Comparison of ENCODE assay signal across 17 cellular contexts in genomic region chr7:35333265-35333664, GRCh38.
DNase-seq lines count a peak whose midpoint lies in the region; ATAC-seq and TF ChIP-seq lines count a peak whose summit lies in the region.
"Had no signal": no experiment of that assay in that cellular context is flagged by ENCODE, and none has a peak within 500 bp of the region (broad histone marks: within the 10 kb centered on the region; RNA-seq: fewer than 3 reads in every experiment).

No MANE protein-coding gene starts in this region.

- no peak overlapping the region for H3K4ac ChIP-seq in mesendoderm (ENCODE audit: low read depth, low read length)

- H3K27me3 ChIP-seq in right atrium auricular region = no peaks in the 10 kb centered on the region
- H3K27me3 ChIP-seq in heart left ventricle = no peaks in the 10 kb centered on the region
- H3K27me3 ChIP-seq in mesendoderm (ENCODE audit: insufficient read depth, low read length, poor library complexity) = no peaks in the 10 kb centered on the region
- H3K27me3 ChIP-seq: BLaER1 treated with 17β-estradiol and CSF1 and Interleukin-3, amounts not matched to agents 10 nM and 100 nM had no signal

- no peak overlapping the region for H4K8ac ChIP-seq in mesendoderm (ENCODE audit: low read depth, low read length)

- no peak overlapping the region for H4K5ac ChIP-seq in mesendoderm (ENCODE audit: low read length)

- H3K79me2 ChIP-seq in mesendoderm (ENCODE audit: control insufficient read depth, insufficient read depth, low read length) = no peaks in the 10 kb centered on the region

- peak overlapping the region; percentile 53 for H3K18ac ChIP-seq in mesendoderm (ENCODE audit: low read length)

- ATAC-seq in Right ventricle myocardium superior (ENCODE audit: poor library complexity) (peak; percentile 72), heart left ventricle (peak; percentile 37 to 94 (median 74)), GM19463 (IDR thresholded peaks at IDR 0.05; ENCODE audit: unreplicated experiment) (no peak)
- ATAC-seq: CD8-positive, alpha-beta T cell; GM12878; HepG2 had no signal

- DNase-seq in Right ventricle myocardium superior (no peak), right atrium auricular region (ENCODE audit: low spot score) (no peak), heart left ventricle (peak in 1 of 5 donors; percentile 42), mesendoderm (no peak), pons (ENCODE audit: low spot score) (no peak), DMS153 (lab: John Stamatoyannopoulos, UW) (no peak)
- DNase-seq: Calu3; CD8-positive, alpha-beta T cell; DMS53; DND-41; EL; GM23248 had no signal

- intact Hi-C loops in Right ventricle myocardium superior (cut with DNase I) (no loop called here), heart left ventricle (cut with DNase I) (no loop called here)

- TF ChIP-seq CTCF in right atrium auricular region (IDR thresholded peaks at IDR 0.05) = no peak
- TF ChIP-seq CTCF in heart left ventricle (IDR thresholded peaks at IDR 0.05) = no peak

- peak overlapping the region in 1 of 2 donors; percentile 55 for H3K27ac ChIP-seq in right atrium auricular region
- peak overlapping the region in 3 of 12 donors; percentile 13 to 42 (median 34) for H3K27ac ChIP-seq in heart left ventricle
- H3K27ac ChIP-seq in mesendoderm (ENCODE audit: low read depth, low read length) = no peak overlapping the region
- H3K27ac ChIP-seq: BLaER1 treated with 17β-estradiol and CSF1 and Interleukin-3, amounts not matched to agents 10 nM and 100 nM; GM23248 had no signal

- no peak overlapping the region for H3K56ac ChIP-seq in mesendoderm (ENCODE audit: low read length)

- H3K36me3 ChIP-seq in right atrium auricular region = no peaks in the 10 kb centered on the region
- H3K36me3 ChIP-seq in heart left ventricle = no peaks in the 10 kb centered on the region
- H3K36me3 ChIP-seq in mesendoderm (ENCODE audit: control insufficient read depth, insufficient read depth, low read length) = no peaks in the 10 kb centered on the region
- H3K36me3 ChIP-seq: BLaER1 treated with 17β-estradiol and CSF1 and Interleukin-3, amounts not matched to agents 10 nM and 100 nM; HAP-1 had no signal

- H3K4me3 ChIP-seq in right atrium auricular region (no peak overlapping the region), heart left ventricle (no peak overlapping the region), mesendoderm (ENCODE audit: low read length) (no peak overlapping the region)
- H3K4me3 ChIP-seq: BLaER1 treated with 17β-estradiol and CSF1 and Interleukin-3, amounts not matched to agents 10 nM and 100 nM; GM12878; GM23248; HAP-1 had no signal

- H3K4me2 ChIP-seq in mesendoderm (ENCODE audit: low read length) = no peak overlapping the region
- H3K4me2 ChIP-seq: BLaER1 treated with 17β-estradiol and CSF1 and Interleukin-3, amounts not matched to agents 10 nM and 100 nM had no signal

- 38 to 42% (median 41%) methylated on average over 3 of the region's 3 CpGs for WGBS in heart left ventricle, 4 donors
- WGBS in mesendoderm (ENCODE audit: extremely low coverage, insufficient coverage, low lambda C conversion rate) = no CpG with 5 or more reads among the region's 3 CpGs

- H2BK5ac ChIP-seq in mesendoderm (ENCODE audit: low read length) = peak overlapping the region; percentile 28

- H2BK15ac ChIP-seq in mesendoderm (replicated peaks; ENCODE audit: low read depth) = no peak overlapping the region

- H3K9me3 ChIP-seq in right atrium auricular region (no peaks in the 10 kb centered on the region), heart left ventricle (no peaks in the 10 kb centered on the region)
- H3K9me3 ChIP-seq: BLaER1 treated with 17β-estradiol and CSF1 and Interleukin-3, amounts not matched to agents 10 nM and 100 nM; HAP-1 had no signal

- no peak for TF ChIP-seq POLR2A in heart left ventricle (IDR thresholded peaks at IDR 0.05)

- no peak overlapping the region for H3K23ac ChIP-seq in mesendoderm (ENCODE audit: low read length)

- H3K4me1 ChIP-seq in right atrium auricular region (peaks cover 0 to 26% of the 10 kb centered on the region in 2 donors), heart left ventricle (peaks cover 0 to 26% (median 0%) of the 10 kb centered on the region in 12 donors), mesendoderm (ENCODE audit: control insufficient read depth, low read depth, low read length) (peaks cover 7% of the 10 kb centered on the region)
- H3K4me1 ChIP-seq: BLaER1 treated with 17β-estradiol and CSF1 and Interleukin-3, amounts not matched to agents 10 nM and 100 nM; HAP-1 had no signal

- no peaks in the 10 kb centered on the region for H3K79me1 ChIP-seq in mesendoderm (ENCODE audit: low read length)

- no peak overlapping the region for H3K9ac ChIP-seq in mesendoderm (ENCODE audit: low read length)
- H3K9ac ChIP-seq: BLaER1 treated with 17β-estradiol and CSF1 and Interleukin-3, amounts not matched to agents 10 nM and 100 nM; GM23248 had no signal

- H2BK120ac ChIP-seq in mesendoderm (ENCODE audit: low read depth, low read length) = no peak overlapping the region

- no peak overlapping the region for H2AK5ac ChIP-seq in mesendoderm (ENCODE audit: low read length)
